In genomic region chr6:13367396-13367795, GRCh38 we compare ENCODE assay signal across 21 cellular contexts. TPM values are rescaled to one million over a fixed set of nuclear protein-coding genes. Genes with fewer than 3 reads are reported as not detected.
DNase-seq lines count a peak whose midpoint lies in the region; ATAC-seq and TF ChIP-seq lines count a peak whose summit lies in the region.
"Had no signal": no experiment of that assay in that cellular context is flagged by ENCODE, and none has a peak within 500 bp of the region (broad histone marks: within the 10 kb centered on the region; RNA-seq: fewer than 3 reads in every experiment).

No MANE protein-coding gene starts in this region.

- H3K27ac ChIP-seq in HUES48 (ENCODE audit: low read depth, low read length) (peak overlapping the region; percentile 68), coronary artery (no peak overlapping the region)
- H3K27ac ChIP-seq: RWPE1, uterus had no signal

- no TSS peak for BruUV-seq in Caco-2 (replicated peaks; lab: Mats Ljungman, UMichigan)

- H3K4me3 ChIP-seq in HUES48 (ENCODE audit: low read depth, low read length) (no peak overlapping the region), Caco-2 (ENCODE audit: low read depth, low read length) (no peak overlapping the region), coronary artery (no peak overlapping the region)
- H3K4me3 ChIP-seq: MG63, uterus had no signal

- H3K9me3 Mint-ChIP-seq in brain = peaks cover 0 to 2% (median 0%) of the 10 kb centered on the region in 5 experiments
- no peaks in the 10 kb centered on the region for H3K9me3 Mint-ChIP-seq in memory B cell
- no peaks in the 10 kb centered on the region for H3K9me3 Mint-ChIP-seq in Caco-2 (ENCODE audit: unreplicated experiment)
- H3K9me3 Mint-ChIP-seq: activated CD4-positive, alpha-beta memory T cell treated with anti-CD3 and anti-CD28 coated beads for 36 hours; CD14-positive monocyte; nephron had no signal

- TF ChIP-seq CTCF in brain (conservative IDR thresholded peaks at IDR 0.05) = no peak
- no peak for TF ChIP-seq CTCF in Caco-2 (IDR thresholded peaks at IDR 0.05; ENCODE audit: insufficient read depth in 1 of 2, low read depth in 1 of 2, low read length in 1 of 2, severe bottlenecking in 1 of 2, unreplicated experiment in 1 of 2)
- no peak for TF ChIP-seq CTCF in coronary artery (IDR thresholded peaks at IDR 0.05)

- H3K36me3 Mint-ChIP-seq in brain (peaks cover 14% of the 10 kb centered on the region), memory B cell (peaks cover 9% of the 10 kb centered on the region), Caco-2 (ENCODE audit: insufficient read depth, unreplicated experiment) (no peaks in the 10 kb centered on the region)
- H3K36me3 Mint-ChIP-seq: activated CD4-positive, alpha-beta memory T cell treated with anti-CD3 and anti-CD28 coated beads for 36 hours had no signal

- H3K27ac Mint-ChIP-seq in brain = peak overlapping the region in 3 of 5 experiments; percentile 3 to 39 (median 24)
- peak overlapping the region; percentile 5 for H3K27ac Mint-ChIP-seq in memory B cell
- no peak overlapping the region for H3K27ac Mint-ChIP-seq in Caco-2 (ENCODE audit: unreplicated experiment)
- H3K27ac Mint-ChIP-seq: activated CD4-positive, alpha-beta memory T cell treated with anti-CD3 and anti-CD28 coated beads for 36 hours; CD14-positive monocyte had no signal

- H3K27me3 ChIP-seq in HUES48 (ENCODE audit: control insufficient read depth, insufficient read depth, low read length) = no peaks in the 10 kb centered on the region
- no peaks in the 10 kb centered on the region for H3K27me3 ChIP-seq in Caco-2 (replicated peaks; ENCODE audit: control insufficient read depth, insufficient read depth, low read length)
- H3K27me3 ChIP-seq: MG63, uterus had no signal

- no peak for ATAC-seq in memory B cell (ENCODE audit: low read depth)
- ATAC-seq: HCT116 had no signal

- intact Hi-C loops in Caco-2 (cut with micrococcal nuclease; ENCODE audit: unreplicated experiment) = no loop called here

- CTCF ChIA-PET in Caco-2 (lab: Charles Lee) = no interaction called here

- H3K27me3 Mint-ChIP-seq in brain (no peaks in the 10 kb centered on the region), memory B cell (no peaks in the 10 kb centered on the region), Caco-2 (ENCODE audit: insufficient read depth, unreplicated experiment) (no peaks in the 10 kb centered on the region)
- H3K27me3 Mint-ChIP-seq: activated CD4-positive, alpha-beta memory T cell treated with anti-CD3 and anti-CD28 coated beads for 36 hours had no signal

- peak; percentile 72 for DNase-seq in ELF-1 (ENCODE audit: low read depth, low spot score)
- DNase-seq in memory B cell (ENCODE audit: low spot score in 2 of 2) = no peak
- no peak for DNase-seq in Caco-2
- DNase-seq in NOMO-1 treated with DMSO at 0.1 percent for 48 hours (lab: John Stamatoyannopoulos, UW; ENCODE audit: unreplicated experiment) = no peak
- no peak for DNase-seq in coronary artery (ENCODE audit: low spot score)
- DNase-seq: activated CD4-positive, alpha-beta memory T cell treated with anti-CD3 and anti-CD28 coated beads for 36 hours; activated CD4-positive, CD25-positive, alpha-beta regulatory T cell; activated T-cell treated with anti-CD3 and anti-CD28 coated beads for 4 hours; erythroblast; islet precursor cell; mesendoderm; MG63; NCI-H1436; NCI-H524 treated with DMSO at 0.1 percent for 48 hours; uterus had no signal

- H3K4me3 Mint-ChIP-seq in brain (peak overlapping the region in 1 of 5 experiments; percentile 8), memory B cell (no peak overlapping the region), Caco-2 (ENCODE audit: unreplicated experiment) (no peak overlapping the region)
- H3K4me3 Mint-ChIP-seq: activated CD4-positive, alpha-beta memory T cell treated with anti-CD3 and anti-CD28 coated beads for 36 hours; CD14-positive monocyte; nephron had no signal

- no peak overlapping the region for H3K9ac ChIP-seq in HUES48 (ENCODE audit: low read depth, low read length)

- H3K9me3 ChIP-seq in HUES48 (ENCODE audit: control insufficient read depth, insufficient read depth, low read length) (no peaks in the 10 kb centered on the region), Caco-2 (no peaks in the 10 kb centered on the region)
- H3K9me3 ChIP-seq: MG63, uterus had no signal

- POLR2A ChIA-PET in Caco-2 (lab: Charles Lee) = no interaction called here

- H3K36me3 ChIP-seq in HUES48 (ENCODE audit: control insufficient read depth, insufficient read depth, low read length) (no peaks in the 10 kb centered on the region; the same call in 1 of the 2 replicates), Caco-2 (ENCODE audit: control insufficient read depth, insufficient read depth, low read length) (no peaks in the 10 kb centered on the region)
- H3K36me3 ChIP-seq: MG63, uterus had no signal

- H3K4me1 ChIP-seq in HUES48 (ENCODE audit: control insufficient read depth, insufficient read depth, low read length) (peaks cover 11% of the 10 kb centered on the region; the same call in 1 of the 2 replicates), Caco-2 (no peaks in the 10 kb centered on the region)
- H3K4me1 ChIP-seq: uterus had no signal

- peaks cover 52% of the 10 kb centered on the region for H3K4me1 Mint-ChIP-seq in brain
- peaks cover 39% of the 10 kb centered on the region for H3K4me1 Mint-ChIP-seq in memory B cell
- peaks cover 8% of the 10 kb centered on the region for H3K4me1 Mint-ChIP-seq in Caco-2 (ENCODE audit: low read depth, unreplicated experiment)
- H3K4me1 Mint-ChIP-seq: CD14-positive monocyte had no signal

RNA-seq across cellular contexts. Expression of gene TBC1D7, which starts 39.1 kb away (rescaled TPM):
- 39.1 TPM for polyA plus RNA-seq in brain (ENCODE audit: insufficient read depth, low read depth, low replicate concordance)
- total RNA-seq in Caco-2 (2022) = 132 and 152 TPM in 2 replicates
